In genomic region chr9:112162644-112163413, GRCh38 we compare ENCODE assay signal across 17 cellular contexts. TPM values are rescaled to one million over a fixed set of nuclear protein-coding genes. Genes with fewer than 3 reads are reported as not detected.
A peak's percentile ranks its signal among the peaks of the same experiment; 100 is the strongest.
DNase-seq lines count a peak whose midpoint lies in the region; ATAC-seq, FAIRE-seq and TF ChIP-seq lines count a peak whose summit lies in the region.
"Had no signal": no experiment of that assay in that cellular context is flagged by ENCODE, and none has a peak within 500 bp of the region (broad histone marks: within the 10 kb centered on the region; RNA-seq: fewer than 3 reads in every experiment).

No MANE protein-coding gene starts in this region.

- H3K9ac ChIP-seq in mucosa of rectum (ENCODE audit: low read depth in 1 of 2, low read length in 2 of 2), result peak overlapping the region; percentile 36 to 56

- TF ChIP-seq CTCF in coronary artery (IDR thresholded peaks at IDR 0.05), result no peak

- no peak for DNase-seq in GM12891 (ENCODE audit: insufficient read length, low spot score)
- peak; percentile 53 to 66 for DNase-seq in Kasumi-1 (lab: John Stamatoyannopoulos, UW)
- DNase-seq in SIG-M5 treated with dmso at 0.1 percent for 504 hours (lab: John Stamatoyannopoulos, UW; ENCODE audit: unreplicated experiment), result peak; percentile 74
- DNase-seq in NCI-H774 (lab: John Stamatoyannopoulos, UW), result no peak
- no peak for DNase-seq in coronary artery (ENCODE audit: low spot score)
- DNase-seq: activated CD4-positive, CD25-positive, alpha-beta regulatory T cell treated with anti-CD3 and anti-CD28 coated beads, Interleukin-2, amount 50 U/mL, for 72 hours; activated CD8-positive, alpha-beta memory T cell treated with anti-CD3 and anti-CD28 coated beads, Interleukin-2, amount 10 ng/mL, durations not matched to agents 7 days and 5 days; activated gamma-delta T cell; aorta; DMS153; NCI-H1048; occipital lobe; stimulated activated naive CD4-positive, alpha-beta T cell; upper lobe of left lung had no signal

- ATAC-seq in HG02623 (IDR thresholded peaks at IDR 0.05; ENCODE audit: unreplicated experiment), result no peak
- ATAC-seq in GM19035 (IDR thresholded peaks at IDR 0.05; ENCODE audit: unreplicated experiment), result no peak
- ATAC-seq: activated CD8-positive, alpha-beta memory T cell treated with anti-CD3 and anti-CD28 coated beads, Interleukin-2, amount 10 ng/mL, durations not matched to agents 7 days and 5 days had no signal

- H3K9me3 ChIP-seq in mucosa of rectum (ENCODE audit: control insufficient read depth in 2 of 2, low read length in 2 of 2), result no peaks in the 10 kb centered on the region
- H3K9me3 ChIP-seq: upper lobe of left lung had no signal

- TF ChIP-seq POLR2A in GM12891 (IDR thresholded peaks at IDR 0.05; ENCODE audit: low read depth, low read length), result no peak

- H3K36me3 ChIP-seq in mucosa of rectum (ENCODE audit: control insufficient read depth in 2 of 2, insufficient read depth in 2 of 2, low read length in 2 of 2), result no peaks in the 10 kb centered on the region
- H3K36me3 ChIP-seq: upper lobe of left lung had no signal

- peaks cover 5 to 10% of the 10 kb centered on the region in 2 donors for H3K4me1 ChIP-seq in mucosa of rectum (ENCODE audit: control insufficient read depth in 2 of 2, insufficient read depth in 2 of 2, low read length in 2 of 2)

- H3K4me3 ChIP-seq in mucosa of rectum (ENCODE audit: low read length in 2 of 2), result peak overlapping the region in 1 of 2 donors; percentile 5
- no peak overlapping the region for H3K4me3 ChIP-seq in coronary artery
- H3K4me3 ChIP-seq: upper lobe of left lung had no signal

- FAIRE-seq in GM12891 (lab: Jason Lieb, UNC), result peak; percentile 57

- H3K27ac ChIP-seq in mucosa of rectum (ENCODE audit: low read depth in 2 of 2, low read length in 2 of 2) (peak overlapping the region; percentile 41 to 54), coronary artery (no peak overlapping the region)
- H3K27ac ChIP-seq: upper lobe of left lung had no signal

- no peaks in the 10 kb centered on the region for H3K27me3 ChIP-seq in mucosa of rectum (ENCODE audit: control insufficient read depth in 2 of 2, insufficient read depth in 2 of 2, low read length in 2 of 2)
- H3K27me3 ChIP-seq: upper lobe of left lung had no signal

TF ChIP-seq in GM12891, 5 proteins besides CTCF, POLR2A, EP300 and RAD21:
- 0 out of 2 replicates have a peak, but pooled peaks have one; percentile 0 for TF ChIP-seq SPI1 (IDR thresholded peaks at IDR 0.05; ENCODE audit: low read depth, low read length)
- no peak for TF ChIP-seq PAX5 (IDR thresholded peaks at IDR 0.05; ENCODE audit: insufficient read depth, low read length, severe bottlenecking)
- no peak for TF ChIP-seq POU2F2 (IDR thresholded peaks at IDR 0.05; ENCODE audit: low read depth, low read length)
- TF ChIP-seq POLR2AphosphoS5 (IDR thresholded peaks at IDR 0.05; ENCODE audit: low read depth, low read length), result no peak
- TF ChIP-seq TAF1 (IDR thresholded peaks at IDR 0.05; ENCODE audit: low read depth, low read length), result no peak

RNA-seq across cellular contexts. Expression of gene SUSD1, which starts 12.3 kb away (rescaled TPM):
- 9.1 TPM for polyA plus RNA-seq in GM12891 (2012; ENCODE audit: low read depth, missing spikeins)

Comparison
In these comparisons a context has a peak if more than half of its experiments do, and no peak if none do; other contexts are left out.
1. DNase-seq: peak in Kasumi-1 (2 of 2) and SIG-M5 treated with dmso at 0.1 percent for 504 hours (single experiment); none in GM12891 (single experiment), NCI-H774 (single experiment) and coronary artery (single experiment).
2. H3K27ac ChIP-seq: peak in mucosa of rectum (2 of 2); none in coronary artery (0 of 2).